9 cellular contexts compared by ENCODE assay signal in the genomic region with DNA sequence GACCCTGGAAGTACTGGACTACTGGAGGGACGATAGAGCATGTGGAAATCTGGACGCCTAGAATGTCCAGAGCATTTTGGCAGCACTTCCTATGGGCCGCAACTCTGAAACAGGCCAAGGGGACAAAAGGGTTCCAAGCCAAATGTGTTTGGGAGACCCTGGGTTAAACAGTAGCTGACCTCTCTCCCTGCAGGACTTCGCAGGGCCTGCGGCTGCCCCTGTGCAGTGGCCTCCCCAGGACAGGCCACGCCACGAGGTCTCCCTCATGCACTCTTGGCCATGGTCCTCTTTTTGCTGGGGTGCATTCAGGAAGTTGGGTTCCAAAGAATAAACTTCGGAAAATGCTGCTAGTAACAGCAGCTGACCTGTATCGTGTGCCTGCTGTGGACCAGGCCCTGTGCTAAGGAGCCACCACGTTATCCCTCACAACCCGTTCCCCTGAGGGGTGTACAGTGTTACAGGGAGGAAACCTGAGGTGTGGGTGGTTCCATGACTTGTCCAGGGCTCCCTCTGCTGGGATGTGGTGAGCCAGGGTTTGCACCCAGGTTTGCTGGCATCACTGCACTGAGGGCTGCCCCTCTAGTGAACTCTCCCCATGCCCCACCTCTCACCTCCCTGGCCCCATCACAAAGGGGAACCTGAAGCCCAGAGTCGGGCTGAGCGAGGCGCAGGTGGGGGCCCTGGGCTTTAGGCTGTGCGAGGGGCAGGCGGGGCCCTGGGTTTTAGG.
DNase-seq lines count a peak whose midpoint lies in the region; ATAC-seq and TF ChIP-seq lines count a peak whose summit lies in the region.
"Had no signal": no experiment of that assay in that cellular context is flagged by ENCODE, and none has a peak within 500 bp of the region (broad histone marks: within the 10 kb centered on the region; RNA-seq: fewer than 3 reads in every experiment).

No MANE protein-coding gene starts in this region.

- no peak overlapping the region for H3K56ac ChIP-seq in H9 (ENCODE audit: insufficient read length, low read depth, low read length)

- no peak overlapping the region for H4K5ac ChIP-seq in H9 (ENCODE audit: insufficient read length, low read depth, low read length)

- H2BK5ac ChIP-seq in H9 (ENCODE audit: insufficient read length, low read length), result no peak overlapping the region

- in situ Hi-C loops in astrocyte of the cerebellum (cut with HindIII; ENCODE audit: low sequenced_read_pairs), result no loop called here

- H3K36me3 ChIP-seq in right lobe of liver, result no peaks in the 10 kb centered on the region

- H3K4me2 ChIP-seq in H9 (ENCODE audit: insufficient read depth, insufficient read length, low read length), result no peak overlapping the region

- ATAC-seq in right lobe of liver (peak; percentile 18 to 46 (median 22)), HG02840 (IDR thresholded peaks at IDR 0.05; ENCODE audit: low FRiP score, unreplicated experiment) (no peak)

- no peak overlapping the region for H3T11ph ChIP-seq in H9 (ENCODE audit: low read length)

- H3K36me3 Mint-ChIP-seq in H9 (ENCODE audit: insufficient read depth in 1 of 3, low read depth in 3 of 3), result peaks cover 0 to 14% (median 6%) of the 10 kb centered on the region in 3 experiments; a peak in 5 of 7 replicates

- no peaks in the 10 kb centered on the region for H3K27me3 ChIP-seq in H9 (ENCODE audit: insufficient read depth, low read length)
- no peaks in the 10 kb centered on the region for H3K27me3 ChIP-seq in right lobe of liver

- H3K4me3 Mint-ChIP-seq in H9, result no peak overlapping the region

- no peak overlapping the region for H2AK5ac ChIP-seq in H9 (ENCODE audit: insufficient read length, low read length)

- H4K91ac ChIP-seq in H9 (ENCODE audit: insufficient read length, low read depth, low read length), result no peak overlapping the region

- H3K79me2 ChIP-seq in H9 (ENCODE audit: insufficient read depth, low read length), result no peaks in the 10 kb centered on the region

- no peaks in the 10 kb centered on the region for H3K4me1 Mint-ChIP-seq in H9

- H3K9me3 ChIP-seq in H9 (ENCODE audit: control insufficient read depth, low read depth, low read length) (no peaks in the 10 kb centered on the region), right lobe of liver (no peaks in the 10 kb centered on the region)

- H2BK12ac ChIP-seq in H9 (ENCODE audit: insufficient read length, low read depth, low read length), result no peak overlapping the region

- peak; percentile 57 for DNase-seq in AG08396 (ENCODE audit: low spot score)
- peak; percentile 33 for DNase-seq in H9
- DNase-seq in astrocyte of the cerebellum (ENCODE audit: low read depth), result no peak
- DNase-seq in right lobe of liver, result peak in 1 of 3 donors; percentile 50
- DNase-seq in NCI-H1105 treated with DMSO at 0.1 percent for 48 hours (lab: John Stamatoyannopoulos, UW), result no peak
- no peak for DNase-seq in GOT3 (lab: John Stamatoyannopoulos, UW)
- DNase-seq in stimulated activated naive CD4-positive, alpha-beta T cell treated with Interleukin-2 at 50 U/mL for 16 hours (lab: John Stamatoyannopoulos, UW), result no peak
- DNase-seq: NCI-H2029 had no signal

- no peaks in the 10 kb centered on the region for H3K4me1 ChIP-seq in H9 (ENCODE audit: insufficient read depth, low read length)
- peaks cover 0 to 32% (median 7%) of the 10 kb centered on the region in 4 donors for H3K4me1 ChIP-seq in right lobe of liver

- no peaks in the 10 kb centered on the region for H3K27me3 Mint-ChIP-seq in H9 (ENCODE audit: low read depth)

- TF ChIP-seq CTCF in H9 (conservative IDR thresholded peaks at IDR 0.05), result peak; percentile 39; the same call in 2 of the 3 replicates
- TF ChIP-seq CTCF in astrocyte of the cerebellum (IDR thresholded peaks at IDR 0.05; ENCODE audit: low read depth, low read length, missing control alignments), result peak; percentile 41
- peak; percentile 23 to 41 (median 33) for TF ChIP-seq CTCF in right lobe of liver (IDR thresholded peaks at IDR 0.05)

- no peak overlapping the region for H2BK20ac ChIP-seq in H9 (ENCODE audit: low read depth, low read length, poor library complexity, severe bottlenecking)

- H3K4ac ChIP-seq in H9 (ENCODE audit: low read depth, low read length), result no peak overlapping the region

- H3K18ac ChIP-seq in H9 (ENCODE audit: insufficient read length, low read depth, low read length), result no peak overlapping the region

- no peaks in the 10 kb centered on the region for H4K20me1 ChIP-seq in H9 (ENCODE audit: control insufficient read depth, insufficient read depth, insufficient read length)

- H2BK120ac ChIP-seq in H9 (ENCODE audit: low read depth, low read length, poor library complexity, severe bottlenecking), result no peak overlapping the region

- peaks cover 3% of the 10 kb centered on the region for H3K23me2 ChIP-seq in H9 (ENCODE audit: insufficient read length, low read depth, low read length, poor library complexity, severe bottlenecking)

- no peak overlapping the region for H4K8ac ChIP-seq in H9 (replicated peaks; ENCODE audit: insufficient read length, low read depth, low read length)

- intact Hi-C loops in right lobe of liver (cut with DNase I), result no loop called here

- H3K79me1 ChIP-seq in H9 (ENCODE audit: insufficient read depth, low read depth, low read length, poor library complexity, severe bottlenecking), result no peaks in the 10 kb centered on the region

- no peak overlapping the region for H3K27ac ChIP-seq in H9 (ENCODE audit: insufficient read length, low read depth, low read length)
- H3K27ac ChIP-seq in right lobe of liver, result no peak overlapping the region

- no peaks in the 10 kb centered on the region for H3K9me3 Mint-ChIP-seq in H9

- no peak overlapping the region for H2BK15ac ChIP-seq in H9 (ENCODE audit: low read depth, low read length)

- no peak overlapping the region for H3K14ac ChIP-seq in H9 (ENCODE audit: insufficient read depth, low read length)

- TF ChIP-seq POLR2A in right lobe of liver (IDR thresholded peaks at IDR 0.05), result no peak

- no peak overlapping the region for H3K23ac ChIP-seq in H9 (ENCODE audit: insufficient read length, low read depth, low read length)

- no peak overlapping the region for H3K9ac ChIP-seq in H9 (ENCODE audit: extremely low read depth, insufficient read length, low read length)

- H3K4me3 ChIP-seq in astrocyte of the cerebellum (ENCODE audit: low read depth, low read length) (no peak overlapping the region), right lobe of liver (no peak overlapping the region)

- H2AFZ ChIP-seq in H9 (ENCODE audit: low read length), result no peak overlapping the region

- WGBS in H9 (ENCODE audit: extremely low coverage, insufficient read length, low lambda C conversion rate), result no CpG with 5 or more reads among the region's 16 CpGs
- WGBS in right lobe of liver (ENCODE audit: insufficient coverage, low coverage, low lambda C conversion rate, missing lambda C conversion rate), result 83% methylated on average over 6 of the region's 16 CpGs

- H3K27ac Mint-ChIP-seq in H9, result peak overlapping the region in 2 of 3 experiments; percentile 31 to 35; a peak in 1 of 7 replicates

Comparison
In these comparisons a context has a peak if more than half of its experiments do, and no peak if none do; other contexts are left out.
1. DNase-seq: peak in AG08396 (single experiment) and H9 (single experiment); none in astrocyte of the cerebellum (single experiment), NCI-H1105 treated with DMSO at 0.1 percent for 48 hours (single experiment), GOT3 (single experiment) and stimulated activated naive CD4-positive, alpha-beta T cell treated with Interleukin-2 at 50 U/mL for 16 hours (single experiment).
2. Peak in every context shown above with its lines, with median percentiles within 50 percentile points of each other: CTCF ChIP-seq.